8 cellular contexts compared by ENCODE assay signal in the genomic region with DNA sequence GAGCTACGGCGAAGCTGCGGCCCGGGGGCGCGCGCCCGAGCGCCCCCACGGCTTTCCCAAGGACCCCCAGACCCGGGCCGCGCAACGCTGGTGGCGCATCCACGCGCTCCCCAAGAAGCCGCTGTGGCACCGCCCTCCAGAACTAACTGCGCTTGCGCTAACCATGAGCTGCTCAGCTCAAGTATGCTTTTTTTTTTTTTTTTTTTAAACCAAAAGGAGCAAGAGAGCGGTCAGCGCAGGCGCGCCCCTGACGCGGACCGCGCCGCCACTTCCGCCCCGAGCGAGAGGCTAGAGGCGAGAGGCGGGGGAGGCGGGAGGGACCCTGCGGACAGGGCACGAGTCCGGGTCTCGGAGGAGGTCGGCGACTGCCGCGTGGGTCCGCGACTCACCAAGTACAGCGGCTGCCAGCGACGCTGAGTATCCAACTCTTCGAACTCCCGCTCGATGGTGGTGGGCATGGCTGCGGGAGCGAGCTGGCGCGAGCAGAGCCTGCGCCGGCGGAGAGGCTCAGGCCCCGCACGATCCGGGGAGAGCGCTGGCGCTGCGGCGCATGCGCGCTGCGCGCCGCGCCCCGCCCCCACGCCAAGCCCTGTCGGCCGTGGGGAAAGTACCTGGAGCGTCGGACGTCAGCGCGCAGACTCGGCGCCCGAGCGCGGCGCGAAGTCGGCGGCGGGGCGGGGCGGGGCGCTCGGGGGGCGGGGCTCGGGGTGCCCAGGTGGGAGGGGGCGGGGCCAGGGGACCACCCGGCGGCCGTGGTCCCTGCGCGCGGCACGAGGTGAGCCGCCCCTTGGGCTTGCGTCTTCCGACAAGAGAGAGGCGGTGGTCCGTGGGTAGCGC. TPM values are rescaled to one million over a fixed set of nuclear protein-coding genes. Genes with fewer than 3 reads are reported as not detected.
DNase-seq lines count a peak whose midpoint lies in the region; ATAC-seq, FAIRE-seq and TF ChIP-seq lines count a peak whose summit lies in the region.

Gene PTPN2 (minus strand): TSS at position 554 of the 837 bp plus-strand sequence. CDS start 96 bp downstream, at position 458.

- H3K18ac ChIP-seq in mesenchymal stem cell (ENCODE audit: low read depth in 1 of 2, low read length in 2 of 2): peak within 1 kb of the TSS; percentile 100

- peak within 1 kb of the TSS; percentile 82 for H2BK15ac ChIP-seq in mesenchymal stem cell (ENCODE audit: low read depth, poor library complexity, severe bottlenecking)

- H3K27me3 Mint-ChIP-seq in Caco-2 (ENCODE audit: insufficient read depth, unreplicated experiment): no peaks in the 10 kb centered on the region

- H4K8ac ChIP-seq in mesenchymal stem cell (ENCODE audit: low read length): peak within 1 kb of the TSS; percentile 98

- no peak within 1 kb of the TSS for H2AK5ac ChIP-seq in mesenchymal stem cell (ENCODE audit: low read length, severe bottlenecking)

- H4K91ac ChIP-seq in mesenchymal stem cell (ENCODE audit: low read length): peak within 1 kb of the TSS; percentile 99

- BruUV-seq in Caco-2 (replicated peaks; lab: Mats Ljungman, UMichigan): no TSS peak

- H3K4me2 ChIP-seq in mesenchymal stem cell (ENCODE audit: low read length, poor library complexity, severe bottlenecking): peak within 1 kb of the TSS; percentile 84

- no peaks in the 10 kb centered on the region for H3K27me3 ChIP-seq in Caco-2 (replicated peaks; ENCODE audit: control insufficient read depth, insufficient read depth, low read length)
- no peaks in the 10 kb centered on the region for H3K27me3 ChIP-seq in effector memory CD4-positive, alpha-beta T cell (replicated peaks; ENCODE audit: control insufficient read depth, insufficient read depth, low read length, poor library complexity, severe bottlenecking)
- no peaks in the 10 kb centered on the region for H3K27me3 ChIP-seq in mesenchymal stem cell (ENCODE audit: control insufficient read depth in 1 of 2, insufficient read depth in 1 of 2, low read length in 2 of 2)

- peak within 1 kb of the TSS; percentile 100 for H3K27ac ChIP-seq in effector memory CD4-positive, alpha-beta T cell (ENCODE audit: insufficient read depth, low read length, poor library complexity, severe bottlenecking)
- H3K27ac ChIP-seq in mesenchymal stem cell (ENCODE audit: low read length, poor library complexity, severe bottlenecking): peak within 1 kb of the TSS; percentile 98

- POLR2A ChIA-PET in Caco-2 (lab: Charles Lee): interaction anchor here (0.5 to 2.1 kb wide), 64 partner anchors 9 to 1241 kb away, joined by 3 to 70 read pairs (median 5); partner anchors contain the start of genes AFG3L2, CEP192, CEP76 and PSMG2

- peak within 1 kb of the TSS; percentile 79 for H2BK5ac ChIP-seq in mesenchymal stem cell (ENCODE audit: low read depth, low read length, poor library complexity, severe bottlenecking)

- H3K36me3 ChIP-seq in Caco-2 (ENCODE audit: control insufficient read depth, insufficient read depth, low read length) (no peaks in the 10 kb centered on the region), mesenchymal stem cell (ENCODE audit: control insufficient read depth in 1 of 2, insufficient read depth in 2 of 2, low read depth in 1 of 2, low read length in 2 of 2) (peaks cover 0 to 4% of the 10 kb centered on the region in 2 experiments)
- no peaks in the 10 kb centered on the region for H3K36me3 ChIP-seq in effector memory CD4-positive, alpha-beta T cell (ENCODE audit: control insufficient read depth, insufficient read depth, low read length)

- peak within 1 kb of the TSS; percentile 82 for H3K27ac Mint-ChIP-seq in Caco-2 (ENCODE audit: unreplicated experiment)

- H2AFZ ChIP-seq in mesenchymal stem cell (ENCODE audit: low read depth, low read length): peak within 1 kb of the TSS; percentile 87

- H3K4me3 Mint-ChIP-seq in Caco-2 (ENCODE audit: unreplicated experiment): peak within 1 kb of the TSS; percentile 73

- peak within 1 kb of the TSS; percentile 98 for H3K9ac ChIP-seq in mesenchymal stem cell (ENCODE audit: low read length)

- H3K4me1 ChIP-seq in Caco-2 (peaks cover 17% of the 10 kb centered on the region), mesenchymal stem cell (ENCODE audit: control insufficient read depth, insufficient read depth, low read depth, low read length) (peaks cover 4% of the 10 kb centered on the region)
- H3K4me1 ChIP-seq in effector memory CD4-positive, alpha-beta T cell (ENCODE audit: control insufficient read depth, insufficient read depth, low read length, poor library complexity, severe bottlenecking): peaks cover 29% of the 10 kb centered on the region

- under 1% methylated on average over 79 of the region's 111 CpGs for WGBS in mesenchymal stem cell

- H3K23ac ChIP-seq in mesenchymal stem cell (ENCODE audit: low read length in 2 of 2): peak within 1 kb of the TSS; percentile 99

- peaks cover 28% of the 10 kb centered on the region for H3K4me1 Mint-ChIP-seq in Caco-2 (ENCODE audit: low read depth, unreplicated experiment)

- H2BK120ac ChIP-seq in mesenchymal stem cell (ENCODE audit: low read depth, low read length): peak within 1 kb of the TSS; percentile 81

- no peak for TF ChIP-seq CTCF in Caco-2 (IDR thresholded peaks at IDR 0.05; ENCODE audit: insufficient read depth in 1 of 2, low read depth in 1 of 2, low read length in 1 of 2, severe bottlenecking in 1 of 2, unreplicated experiment in 1 of 2)

- peak; percentile 74 for ATAC-seq in GM21381 (IDR thresholded peaks at IDR 0.05; ENCODE audit: unreplicated experiment)

- no peaks in the 10 kb centered on the region for H3K9me3 Mint-ChIP-seq in Caco-2 (ENCODE audit: unreplicated experiment)

- H2BK12ac ChIP-seq in mesenchymal stem cell (ENCODE audit: low read length in 2 of 2): peak within 1 kb of the TSS; percentile 18 to 28

- H3K9me3 ChIP-seq in Caco-2: no peaks in the 10 kb centered on the region
- no peaks in the 10 kb centered on the region for H3K9me3 ChIP-seq in effector memory CD4-positive, alpha-beta T cell (ENCODE audit: control insufficient read depth, low read length)
- no peaks in the 10 kb centered on the region for H3K9me3 ChIP-seq in mesenchymal stem cell (ENCODE audit: control insufficient read depth, low read length)

- intact Hi-C loops in Caco-2 (cut with micrococcal nuclease; ENCODE audit: unreplicated experiment): loop anchor here (2.0 kb wide), 1 partner anchor 107 kb away; no protein-coding TSS in a partner anchor

- CTCF ChIA-PET in Caco-2 (lab: Charles Lee): interaction anchor here (0.6 to 1.0 kb wide), 9 partner anchors 39 to 981 kb away, joined by 3 to 22 read pairs (median 3); partner anchors contain the start of genes AFG3L2, CEP76 and PSMG2

- H3K36me3 Mint-ChIP-seq in Caco-2 (ENCODE audit: insufficient read depth, unreplicated experiment): peaks cover 35% of the 10 kb centered on the region

- H3K4me3 ChIP-seq in Caco-2 (ENCODE audit: low read depth, low read length) (peak within 1 kb of the TSS; percentile 97), mesenchymal stem cell (ENCODE audit: insufficient read depth in 1 of 2, low read depth in 1 of 2, low read length in 2 of 2) (peak within 1 kb of the TSS; percentile 95 to 96)
- peak within 1 kb of the TSS; percentile 79 for H3K4me3 ChIP-seq in effector memory CD4-positive, alpha-beta T cell (ENCODE audit: insufficient read depth, low read depth, low read length, poor library complexity, severe bottlenecking)

- peak within 1 kb of the TSS in 1 of 2 experiments; percentile 98 for H3K14ac ChIP-seq in mesenchymal stem cell (ENCODE audit: low read length in 2 of 2)

- FAIRE-seq in HTR-8/SVneo (lab: Jason Lieb, UNC): no peak

- DNase-seq in Caco-2 (peak; percentile 93 to 95), HTR-8/SVneo (ENCODE audit: insufficient read length, low spot score) (peak; percentile 93), NOMO-1 treated with DMSO at 0.1 percent for 48 hours (lab: John Stamatoyannopoulos, UW; ENCODE audit: unreplicated experiment) (peak; percentile 88), mesenchymal stem cell (peak; percentile 95)
- peak; percentile 84 to 90 for DNase-seq in activated CD8-positive, alpha-beta memory T cell treated with anti-CD3 and anti-CD28 coated beads for 4 hours (ENCODE audit: low read depth in 2 of 2)
- peak; percentile 85 to 89 (median 86) for DNase-seq in effector memory CD4-positive, alpha-beta T cell
- peak; percentile 82 for DNase-seq in stimulated activated CD8-positive, alpha-beta memory T cell treated with anti-CD3 and anti-CD28 coated beads, Interleukin-12 subunit alpha, Interleukin-12 subunit beta, amount 100 ng/mL, for 24 hours (ENCODE audit: extremely low read depth)

- H3K4ac ChIP-seq in mesenchymal stem cell (ENCODE audit: low read depth in 1 of 2, low read length in 2 of 2): peak within 1 kb of the TSS; percentile 95 to 97

- H3K79me1 ChIP-seq in mesenchymal stem cell (replicated peaks; ENCODE audit: low read length, poor library complexity, severe bottlenecking): peaks cover 13% of the 10 kb centered on the region

RNA-seq across cellular contexts. Expression of gene PTPN2, which starts in this region (rescaled TPM):
- total RNA-seq in Caco-2 (2022): 53.4 and 55.0 TPM in 2 replicates
- 18.4 TPM for polyA plus RNA-seq in mesenchymal stem cell (2013, experiment 1 of 2)
- 16.9 TPM for polyA plus RNA-seq in mesenchymal stem cell (2013, experiment 2 of 2)

Comparison
In these comparisons a context has a peak if more than half of its experiments do, and no peak if none do; other contexts are left out.
1. Peak in every context shown above with its lines: DNase-seq, ATAC-seq, H3K4me3 ChIP-seq and H3K27ac ChIP-seq.